Comparison of ENCODE assay signal across 1 cellular context in genomic region chr7:50446542-50446960, GRCh38.
TF ChIP-seq lines count a peak whose summit lies in the region.

No MANE protein-coding gene starts in this region.

TF ChIP-seq in GM12878, 131 proteins besides CTCF, POLR2A, EP300 and RAD21 (continued from another document):
- TF ChIP-seq RELB (IDR thresholded peaks at IDR 0.05; ENCODE audit: low read depth) (0 out of 2 replicates have a peak, but pooled peaks have one; percentile 15), EGR1 (IDR thresholded peaks at IDR 0.05; ENCODE audit: borderline replicate concordance in 1 of 2, low read depth in 2 of 2, low read length in 2 of 2) (no peak), ATF2 (IDR thresholded peaks at IDR 0.05; ENCODE audit: low read length) (peak; percentile 86), TARDBP (IDR thresholded peaks at IDR 0.05; ENCODE audit: borderline replicate concordance) (no peak), IKZF1 (conservative IDR thresholded peaks at IDR 0.05) (peak; percentile 54; the same call in 1 of the 2 replicates), BHLHE40 (IDR thresholded peaks at IDR 0.05; ENCODE audit: borderline replicate concordance in 1 of 2, low read depth in 2 of 2, low read length in 1 of 2) (no peak), BCL11A (IDR thresholded peaks at IDR 0.05; ENCODE audit: low read depth, low read length) (peak; percentile 59; the same call in 1 of the 2 replicates), SUZ12 (IDR thresholded peaks at IDR 0.05; ENCODE audit: unreplicated experiment) (no peak), MEF2A (IDR thresholded peaks at IDR 0.05; ENCODE audit: insufficient read depth, low read depth, low read length) (peak; percentile 74; the same call in 1 of the 2 replicates)
